ENCODE assay signal across 1 cellular context in the genomic region with DNA sequence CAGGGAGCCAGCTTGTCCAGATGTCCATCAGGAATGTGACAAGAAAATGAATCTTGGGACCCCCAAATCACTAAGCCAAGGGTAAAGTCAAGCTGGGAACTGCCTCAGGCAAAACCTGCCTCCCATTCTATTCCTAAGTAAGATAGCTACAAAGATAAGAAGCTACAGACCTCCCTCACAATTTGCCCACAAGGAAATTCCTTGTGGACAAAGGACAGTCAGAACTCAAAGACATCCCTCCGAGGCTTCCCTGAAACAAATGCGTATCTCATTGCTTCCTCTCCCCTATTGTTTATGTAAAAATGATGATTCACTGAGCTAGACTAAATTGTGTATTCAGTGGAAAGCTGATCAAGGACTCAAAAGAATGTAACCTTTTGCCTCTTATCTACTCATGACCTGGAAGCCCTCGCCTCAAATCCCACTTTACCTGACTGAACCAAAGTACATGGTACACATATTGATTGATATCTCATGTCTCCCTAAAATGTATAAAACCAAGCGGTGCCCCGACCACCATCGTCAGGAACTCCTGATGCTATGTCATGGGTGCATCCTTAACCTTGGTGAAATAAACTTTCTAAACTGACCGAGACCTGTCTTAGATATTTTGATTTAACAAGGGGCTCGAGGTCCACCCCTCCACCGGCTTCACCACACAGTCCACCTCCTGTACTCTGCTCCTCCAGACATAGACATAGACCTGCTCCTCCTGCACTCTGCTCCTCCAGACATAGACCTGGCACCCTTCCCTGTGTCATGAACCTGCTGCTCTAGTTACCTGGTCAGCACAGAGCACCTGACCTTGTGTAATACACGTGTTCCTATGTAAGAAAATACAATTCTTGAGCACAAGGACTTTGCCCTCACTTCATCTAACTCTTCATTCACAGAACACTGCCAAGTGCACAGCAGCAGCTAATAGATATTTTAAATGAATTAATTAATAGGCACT.
TF ChIP-seq lines count a peak whose summit lies in the region.

No MANE protein-coding gene starts in this region.

TF ChIP-seq in IMR-90, 13 proteins besides CTCF, POLR2A, EP300 and RAD21:
- TF ChIP-seq FOS (IDR thresholded peaks at IDR 0.05; ENCODE audit: low read depth, low read length) = peak; percentile 71; the same call in 1 of the 2 replicates
- TF ChIP-seq RFX5 (IDR thresholded peaks at IDR 0.05; ENCODE audit: low read depth, low read length) = no peak
